In the genomic region with DNA sequence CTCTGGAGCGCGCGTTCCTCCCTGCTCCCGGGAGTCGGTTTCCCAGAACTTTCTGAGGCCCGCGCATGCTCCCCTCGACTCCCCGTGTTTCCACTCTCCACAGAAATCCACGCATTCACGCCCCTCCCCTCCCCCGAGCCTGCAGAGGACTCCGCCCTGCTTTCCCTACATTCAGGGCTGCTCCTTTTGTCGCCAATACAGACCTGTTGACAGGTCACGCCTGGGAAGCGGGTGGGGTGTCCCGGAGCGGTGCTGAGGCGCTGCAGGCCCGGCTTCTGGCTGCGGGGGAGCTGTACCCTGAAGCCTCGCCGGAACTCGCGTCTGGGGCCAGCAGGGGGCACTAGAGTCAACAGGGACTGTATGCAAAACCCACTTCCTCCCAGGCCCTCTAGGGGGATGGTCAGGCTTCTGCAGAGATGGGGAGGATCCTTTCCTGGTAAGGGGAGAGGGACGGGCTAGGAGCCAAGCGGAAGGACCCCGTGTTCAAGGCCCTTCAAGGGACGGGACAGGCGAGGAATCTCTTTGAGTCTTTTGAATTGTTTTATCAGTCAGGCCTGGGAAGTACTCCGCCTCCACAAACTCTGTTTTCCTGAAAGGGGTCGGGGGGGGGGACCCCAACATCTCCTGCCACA, we compare ENCODE assay signal across 7 cellular contexts. TPM values are rescaled to one million over a fixed set of nuclear protein-coding genes. Genes with fewer than 3 reads are reported as not detected.
A peak's percentile ranks its signal among the peaks of the same experiment; 100 is the strongest.
DNase-seq lines count a peak whose midpoint lies in the region; ATAC-seq, FAIRE-seq and TF ChIP-seq lines count a peak whose summit lies in the region.

A gene with protein sequence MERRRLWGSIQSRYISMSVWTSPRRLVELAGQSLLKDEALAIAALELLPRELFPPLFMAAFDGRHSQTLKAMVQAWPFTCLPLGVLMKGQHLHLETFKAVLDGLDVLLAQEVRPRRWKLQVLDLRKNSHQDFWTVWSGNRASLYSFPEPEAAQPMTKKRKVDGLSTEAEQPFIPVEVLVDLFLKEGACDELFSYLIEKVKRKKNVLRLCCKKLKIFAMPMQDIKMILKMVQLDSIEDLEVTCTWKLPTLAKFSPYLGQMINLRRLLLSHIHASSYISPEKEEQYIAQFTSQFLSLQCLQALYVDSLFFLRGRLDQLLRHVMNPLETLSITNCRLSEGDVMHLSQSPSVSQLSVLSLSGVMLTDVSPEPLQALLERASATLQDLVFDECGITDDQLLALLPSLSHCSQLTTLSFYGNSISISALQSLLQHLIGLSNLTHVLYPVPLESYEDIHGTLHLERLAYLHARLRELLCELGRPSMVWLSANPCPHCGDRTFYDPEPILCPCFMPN (minus strand): TSS at position 294 of the 632 bp plus-strand sequence. CDS start 2,433 bp downstream, outside the sequence.

- no peaks in the 10 kb centered on the region for H3K36me3 Mint-ChIP-seq in activated naive CD4-positive, alpha-beta T cell treated with anti-CD3 and anti-CD28 coated beads, Interleukin-2, amount 50 U/mL, for 72 hours

- H3K9me3 Mint-ChIP-seq in activated naive CD4-positive, alpha-beta T cell treated with anti-CD3 and anti-CD28 coated beads, Interleukin-2, amount 50 U/mL, for 72 hours: no peaks in the 10 kb centered on the region

- DNase-seq in GM12891 (ENCODE audit: insufficient read length, low spot score) (peak; percentile 92), NCI-H1436 (lab: John Stamatoyannopoulos, UW) (peak; percentile 85), T follicular helper cell (ENCODE audit: low read depth) (peak; percentile 48), kidney glomerular epithelial cell (lab: John Stamatoyannopoulos, UW) (peak; percentile 28)
- DNase-seq in activated naive CD4-positive, alpha-beta T cell treated with anti-CD3 and anti-CD28 coated beads, Interleukin-2, amount 50 U/mL, for 72 hours (ENCODE audit: low spot score in 2 of 2): peak; percentile 63 to 90
- DNase-seq in stimulated activated CD8-positive, alpha-beta memory T cell treated with anti-CD3 and anti-CD28 coated beads, Interleukin-15, amount 100 ng/mL, for 1 hour (ENCODE audit: low read depth): peak; percentile 28

- peak; percentile 84 for FAIRE-seq in GM12891 (lab: Jason Lieb, UNC)

- ATAC-seq in activated naive CD4-positive, alpha-beta T cell treated with anti-CD3 and anti-CD28 coated beads, Interleukin-2, amount 50 U/mL, for 72 hours: peak; percentile 83 to 98
- no peak for ATAC-seq in GM19397 (IDR thresholded peaks at IDR 0.05; ENCODE audit: unreplicated experiment)

- TF ChIP-seq POLR2A in GM12891 (IDR thresholded peaks at IDR 0.05; ENCODE audit: low read depth, low read length): no peak

- H3K27ac Mint-ChIP-seq in activated naive CD4-positive, alpha-beta T cell treated with anti-CD3 and anti-CD28 coated beads, Interleukin-2, amount 50 U/mL, for 72 hours: no peak within 1 kb of the TSS

TF ChIP-seq in GM12891, 5 proteins besides CTCF, POLR2A, EP300 and RAD21:
- TF ChIP-seq PAX5 (IDR thresholded peaks at IDR 0.05; ENCODE audit: insufficient read depth, low read length, severe bottlenecking) (no peak), POU2F2 (IDR thresholded peaks at IDR 0.05; ENCODE audit: low read depth, low read length) (peak; percentile 97), SPI1 (IDR thresholded peaks at IDR 0.05; ENCODE audit: low read depth, low read length) (peak; percentile 86), TAF1 (IDR thresholded peaks at IDR 0.05; ENCODE audit: low read depth, low read length) (no peak), POLR2AphosphoS5 (IDR thresholded peaks at IDR 0.05; ENCODE audit: low read depth, low read length) (no peak)

RNA-seq across cellular contexts. Expression of the gene that starts here (rescaled TPM):
- polyA plus RNA-seq in GM12891 (2012; ENCODE audit: low read depth, missing spikeins): 1.7 TPM
- total RNA-seq in activated naive CD4-positive, alpha-beta T cell treated with anti-CD3 and anti-CD28 coated beads, Interleukin-2, amount 50 U/mL, for 72 hours: under 1 TPM in 1 of 2 donors, not detected in 1; 0.23 TPM

Comparison
In these comparisons a context has a peak if more than half of its experiments do, and no peak if none do; other contexts are left out.
1. Peak in DNase-seq and ATAC-seq in activated naive CD4-positive, alpha-beta T cell treated with anti-CD3 and anti-CD28 coated beads, Interleukin-2, amount 50 U/mL, for 72 hours; RNA of the gene not detected or under 1 TPM.
2. DNase-seq: peak in every context shown above with its lines; median percentile 92 in GM12891; 85 in NCI-H1436; 76 in activated naive CD4-positive, alpha-beta T cell treated with anti-CD3 and anti-CD28 coated beads, Interleukin-2, amount 50 U/mL, for 72 hours; 48 in T follicular helper cell; 28 in kidney glomerular epithelial cell; 28 in stimulated activated CD8-positive, alpha-beta memory T cell treated with anti-CD3 and anti-CD28 coated beads, Interleukin-15, amount 100 ng/mL, for 1 hour.